In genomic region chr4:148901075-148901705, GRCh38 we compare ENCODE assay signal across 27 cellular contexts.
DNase-seq lines count a peak whose midpoint lies in the region; ATAC-seq and TF ChIP-seq lines count a peak whose summit lies in the region.
"Had no signal": no experiment of that assay in that cellular context is flagged by ENCODE, and none has a peak within 500 bp of the region (broad histone marks: within the 10 kb centered on the region; RNA-seq: fewer than 3 reads in every experiment).

No MANE protein-coding gene starts in this region.

- H3K27me3 ChIP-seq in H9 (ENCODE audit: insufficient read depth, low read length) (no peaks in the 10 kb centered on the region), GM23248 (replicated peaks; ENCODE audit: insufficient read depth) (no peaks in the 10 kb centered on the region)
- H3K27me3 ChIP-seq: MG63, Peyer's patch had no signal

- H3K4me3 ChIP-seq in GM23248: no peak overlapping the region
- H3K4me3 ChIP-seq: A549, GM12878, MG63, Peyer's patch had no signal

- in situ Hi-C loops in GM23248 (cut with MboI): no loop called here

- no peaks in the 10 kb centered on the region for H3F3A ChIP-seq in GM23248 (ENCODE audit: insufficient read depth)

- no peak overlapping the region for H3K14ac ChIP-seq in H9 (ENCODE audit: insufficient read depth, low read length)

- DNase-seq in H9 (peak; percentile 37), WTC11 (ENCODE audit: low spot score) (no peak), iPS-NIHi7 (ENCODE audit: extremely low spot score) (peak; percentile 42), iPS-NIHi11 (ENCODE audit: low spot score) (no peak), NCI-H226 (no peak), GM23248 (no peak)
- no peak for DNase-seq in activated CD8-positive, alpha-beta T cell treated with anti-CD3 and anti-CD28 coated beads, Interleukin-2, amount 10 ng/mL, durations not matched to agents 7 days and 5 days
- DNase-seq: AML-193; C1 segment of cervical spinal cord; CD4-positive, alpha-beta memory T cell; COR-L47; DMS53; GDM1; HFFc6; KG1; MG63; NCI-H1105 treated with DMSO at 0.1 percent for 48 hours; NCI-H1694; NCI-H2081; NCI-H2227 treated with DMSO at 0.1 percent for 48 hours; NCI-H510A; NCI-H69; OCI-M1; Peyer's patch; SHP77 treated with DMSO at 0.1 percent for 48 hours had no signal

- peak; percentile 88 for ATAC-seq in WTC11
- no peak for ATAC-seq in activated CD8-positive, alpha-beta T cell treated with anti-CD3 and anti-CD28 coated beads, Interleukin-2, amount 10 ng/mL, durations not matched to agents 7 days and 5 days
- ATAC-seq: A549, GM12878 had no signal

- no peak overlapping the region for H2BK20ac ChIP-seq in H9 (ENCODE audit: low read depth, low read length, poor library complexity, severe bottlenecking)

- no CpG with 5 or more reads among the region's 3 CpGs for WGBS in H9 (ENCODE audit: extremely low coverage, insufficient read length, low lambda C conversion rate)
- 5 to 11% methylated on average over 3 of the region's 3 CpGs for WGBS in GM23248 (ENCODE audit: low coverage in 1 of 2, low lambda C conversion rate in 2 of 2, missing lambda C conversion rate in 2 of 2), 2 experiments

- H3K9me3 Mint-ChIP-seq in H9 (peaks cover 33 to 36% of the 10 kb centered on the region in 2 experiments), WTC11 (peaks cover 42% of the 10 kb centered on the region)
- peaks cover 14% of the 10 kb centered on the region for H3K9me3 Mint-ChIP-seq in activated CD8-positive, alpha-beta T cell treated with anti-CD3 and anti-CD28 coated beads, Interleukin-2, amount 10 ng/mL, durations not matched to agents 7 days and 5 days (ENCODE audit: insufficient read depth)

- H3K23me2 ChIP-seq in H9 (ENCODE audit: insufficient read length, low read depth, low read length, poor library complexity, severe bottlenecking): no peaks in the 10 kb centered on the region

- H4K8ac ChIP-seq in H9 (replicated peaks; ENCODE audit: insufficient read length, low read depth, low read length): no peak overlapping the region

- H3K23ac ChIP-seq in H9 (ENCODE audit: insufficient read length, low read depth, low read length): no peak overlapping the region

- peaks cover 19 to 20% of the 10 kb centered on the region in 2 experiments for H3K4me1 Mint-ChIP-seq in H9
- H3K4me1 Mint-ChIP-seq in WTC11: peaks cover 24% of the 10 kb centered on the region
- no peaks in the 10 kb centered on the region for H3K4me1 Mint-ChIP-seq in activated CD8-positive, alpha-beta T cell treated with anti-CD3 and anti-CD28 coated beads, Interleukin-2, amount 10 ng/mL, durations not matched to agents 7 days and 5 days (ENCODE audit: low read depth)
- H3K4me1 Mint-ChIP-seq: CD4-positive, alpha-beta memory T cell had no signal

- no peak overlapping the region for H2BK5ac ChIP-seq in H9 (ENCODE audit: insufficient read length, low read length)

- H3K9me3 ChIP-seq in H9 (ENCODE audit: control insufficient read depth, low read depth, low read length) (peaks cover 7% of the 10 kb centered on the region), GM23248 (ENCODE audit: low read depth) (no peaks in the 10 kb centered on the region)
- H3K9me3 ChIP-seq: A549, MG63 had no signal

- no peak overlapping the region for H3K56ac ChIP-seq in H9 (ENCODE audit: insufficient read length, low read depth, low read length)

- no peak overlapping the region for H3K18ac ChIP-seq in H9 (ENCODE audit: insufficient read length, low read depth, low read length)

- H3T11ph ChIP-seq in H9 (ENCODE audit: low read length): no peak overlapping the region

- H4K20me1 ChIP-seq in H9 (ENCODE audit: control insufficient read depth, insufficient read depth, insufficient read length) (no peaks in the 10 kb centered on the region), GM23248 (ENCODE audit: insufficient read depth) (no peaks in the 10 kb centered on the region)

- H3K27me3 Mint-ChIP-seq in H9 (ENCODE audit: low read depth) (peaks cover 13% of the 10 kb centered on the region), WTC11 (ENCODE audit: low read depth) (peaks cover 25% of the 10 kb centered on the region)
- no peaks in the 10 kb centered on the region for H3K27me3 Mint-ChIP-seq in activated CD8-positive, alpha-beta T cell treated with anti-CD3 and anti-CD28 coated beads, Interleukin-2, amount 10 ng/mL, durations not matched to agents 7 days and 5 days (ENCODE audit: low read depth)
- H3K27me3 Mint-ChIP-seq: CD4-positive, alpha-beta memory T cell had no signal

- H4K91ac ChIP-seq in H9 (ENCODE audit: insufficient read length, low read depth, low read length): no peak overlapping the region

- no peak overlapping the region for H2BK15ac ChIP-seq in H9 (ENCODE audit: low read depth, low read length)

- POLR2A ChIA-PET in WTC11 (lab: Charles Lee): no interaction called here
- POLR2A ChIA-PET in activated CD8-positive, alpha-beta T cell treated with anti-CD3 and anti-CD28 coated beads, Interleukin-2, amount 10 ng/mL, durations not matched to agents 7 days and 5 days (lab: Charles Lee): interaction anchor here (0.6 kb wide), 1 partner anchor 489 kb away, joined by 3 read pairs; no protein-coding TSS in a partner anchor

- H3K9ac ChIP-seq in H9 (ENCODE audit: extremely low read depth, insufficient read length, low read length) (no peak overlapping the region), GM23248 (no peak overlapping the region)

- no peaks in the 10 kb centered on the region for H3K79me1 ChIP-seq in H9 (ENCODE audit: insufficient read depth, low read depth, low read length, poor library complexity, severe bottlenecking)

- H3K79me2 ChIP-seq in H9 (ENCODE audit: insufficient read depth, low read length) (no peaks in the 10 kb centered on the region), GM23248 (ENCODE audit: insufficient read depth) (no peaks in the 10 kb centered on the region)

- no peak overlapping the region for H2AFZ ChIP-seq in H9 (ENCODE audit: low read length)
- H2AFZ ChIP-seq in GM23248: no peak overlapping the region

- no peak overlapping the region for H3K4ac ChIP-seq in H9 (ENCODE audit: low read depth, low read length)

- H2AK5ac ChIP-seq in H9 (ENCODE audit: insufficient read length, low read length): no peak overlapping the region

- TF ChIP-seq CTCF in H9 (conservative IDR thresholded peaks at IDR 0.05) (peak; percentile 27; the same call in 1 of the 3 replicates), WTC11 (IDR thresholded peaks at IDR 0.05) (no peak)

- peaks cover 26 to 34% (median 27%) of the 10 kb centered on the region in 3 experiments for H3K36me3 Mint-ChIP-seq in H9 (ENCODE audit: insufficient read depth in 1 of 3, low read depth in 3 of 3)
- peaks cover 41% of the 10 kb centered on the region for H3K36me3 Mint-ChIP-seq in WTC11
- no peaks in the 10 kb centered on the region for H3K36me3 Mint-ChIP-seq in activated CD8-positive, alpha-beta T cell treated with anti-CD3 and anti-CD28 coated beads, Interleukin-2, amount 10 ng/mL, durations not matched to agents 7 days and 5 days (ENCODE audit: low read depth)

- H3K27ac ChIP-seq in H9 (ENCODE audit: insufficient read length, low read depth, low read length): no peak overlapping the region
- H3K27ac ChIP-seq in GM23248: no peak overlapping the region
- H3K27ac ChIP-seq: A549, Peyer's patch had no signal

- H3K4me3 Mint-ChIP-seq in H9 (no peak overlapping the region), WTC11 (no peak overlapping the region)
- H3K4me3 Mint-ChIP-seq in activated CD8-positive, alpha-beta T cell treated with anti-CD3 and anti-CD28 coated beads, Interleukin-2, amount 10 ng/mL, durations not matched to agents 7 days and 5 days: no peak overlapping the region
- H3K4me3 Mint-ChIP-seq: CD4-positive, alpha-beta memory T cell; HFFc6 had no signal

- no peak overlapping the region for H3K4me2 ChIP-seq in H9 (ENCODE audit: insufficient read depth, insufficient read length, low read length)
- no peak overlapping the region for H3K4me2 ChIP-seq in GM23248 (ENCODE audit: unreplicated experiment)
- H3K4me2 ChIP-seq: A549 had no signal

- no peak overlapping the region for H4K5ac ChIP-seq in H9 (ENCODE audit: insufficient read length, low read depth, low read length)

- no peaks in the 10 kb centered on the region for H3K36me3 ChIP-seq in GM23248 (ENCODE audit: low read depth)
- H3K36me3 ChIP-seq: MG63, Peyer's patch had no signal

- H2BK12ac ChIP-seq in H9 (ENCODE audit: insufficient read length, low read depth, low read length): no peak overlapping the region

- no peak overlapping the region for H2BK120ac ChIP-seq in H9 (ENCODE audit: low read depth, low read length, poor library complexity, severe bottlenecking)

- H3K4me1 ChIP-seq in H9 (ENCODE audit: insufficient read depth, low read length): peaks cover 6% of the 10 kb centered on the region
- H3K4me1 ChIP-seq in GM23248 (ENCODE audit: insufficient read depth): no peaks in the 10 kb centered on the region
- H3K4me1 ChIP-seq: A549, Peyer's patch had no signal

- H3K9me2 ChIP-seq in GM23248 (ENCODE audit: insufficient read depth): no peaks in the 10 kb centered on the region

- CTCF ChIA-PET in WTC11 (lab: Charles Lee): interaction anchor here (0.8 kb wide), 1 partner anchor 117 kb away, joined by 3 read pairs; no protein-coding TSS in a partner anchor
- CTCF ChIA-PET in activated CD8-positive, alpha-beta T cell treated with anti-CD3 and anti-CD28 coated beads, Interleukin-2, amount 10 ng/mL, durations not matched to agents 7 days and 5 days (lab: Charles Lee): no interaction called here

- H3K27ac Mint-ChIP-seq in H9 (no peak overlapping the region), WTC11 (peak overlapping the region; percentile 78; the same call in 1 of the 2 replicates)
- no peak overlapping the region for H3K27ac Mint-ChIP-seq in activated CD8-positive, alpha-beta T cell treated with anti-CD3 and anti-CD28 coated beads, Interleukin-2, amount 10 ng/mL, durations not matched to agents 7 days and 5 days
- H3K27ac Mint-ChIP-seq: CD4-positive, alpha-beta memory T cell; HFFc6 had no signal

TF ChIP-seq in WTC11, 78 proteins besides CTCF, POLR2A, EP300 and RAD21:
- TF ChIP-seq ZNF423 (CRISPR knock-in tag; IDR thresholded peaks at IDR 0.05): peak; percentile 85
- TF ChIP-seq CREM (CRISPR knock-in tag; IDR thresholded peaks at IDR 0.05): 0 out of 2 replicates have a peak, but pooled peaks have one; percentile 21
- TF ChIP-seq IRF1 (CRISPR knock-in tag; IDR thresholded peaks at IDR 0.05): no peak
- peak; percentile 67; the same call in 1 of the 2 replicates for TF ChIP-seq TEAD1 (CRISPR knock-in tag; IDR thresholded peaks at IDR 0.05)

Comparison
In these comparisons a context has a peak if more than half of its experiments do, and no peak if none do; other contexts are left out.
1. DNase-seq: peak in H9 (single experiment) and iPS-NIHi7 (single experiment); none in WTC11 (single experiment), activated CD8-positive, alpha-beta T cell treated with anti-CD3 and anti-CD28 coated beads, Interleukin-2, amount 10 ng/mL, durations not matched to agents 7 days and 5 days (single experiment), iPS-NIHi11 (single experiment), NCI-H226 (single experiment) and GM23248 (single experiment).